22 cellular contexts compared by ENCODE assay signal in the genomic region with DNA sequence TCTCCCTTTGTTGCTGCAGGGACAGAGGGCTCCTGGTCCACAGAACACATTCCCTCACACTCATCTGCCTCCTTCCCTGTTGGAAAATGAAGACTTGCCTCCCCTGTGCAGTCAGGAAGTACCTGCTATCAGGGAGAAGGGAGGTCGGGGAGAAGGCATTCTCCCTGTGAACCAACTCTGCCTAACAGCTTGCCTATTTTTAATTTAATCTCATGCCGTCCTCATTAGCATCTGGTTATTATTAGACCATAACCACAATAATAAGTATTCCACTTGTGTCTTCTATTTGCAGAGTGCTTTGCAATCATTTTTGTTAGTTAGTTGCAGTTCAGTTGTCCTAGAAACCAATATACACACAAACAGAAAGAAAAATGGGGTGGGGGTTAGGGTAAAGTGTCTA.
DNase-seq lines count a peak whose midpoint lies in the region; ATAC-seq and TF ChIP-seq lines count a peak whose summit lies in the region.
"Had no signal": no experiment of that assay in that cellular context is flagged by ENCODE, and none has a peak within 500 bp of the region (broad histone marks: within the 10 kb centered on the region; RNA-seq: fewer than 3 reads in every experiment).

No MANE protein-coding gene starts in this region.

- H3K4me1 ChIP-seq in left ventricle myocardium inferior, result peaks cover 24% of the 10 kb centered on the region
- H3K4me1 ChIP-seq: A549, BE2C had no signal

- H3K36me3 ChIP-seq in left ventricle myocardium inferior, result no peaks in the 10 kb centered on the region
- H3K36me3 ChIP-seq: BE2C had no signal

- no peak for TF ChIP-seq CTCF in left ventricle myocardium inferior (IDR thresholded peaks at IDR 0.05; ENCODE audit: borderline replicate concordance)
- TF ChIP-seq CTCF in coronary artery (IDR thresholded peaks at IDR 0.05), result no peak

- POLR2A ChIA-PET in HEK293T (lab: Yijun Ruan, JAX), result no interaction called here

- H3K27ac ChIP-seq in left ventricle myocardium inferior (replicated peaks) (no peak overlapping the region), coronary artery (no peak overlapping the region)
- H3K27ac ChIP-seq: A549, GM23248 had no signal

- H3K4me3 ChIP-seq in left ventricle myocardium inferior, result no peak overlapping the region
- H3K4me3 ChIP-seq in coronary artery, result no peak overlapping the region
- H3K4me3 ChIP-seq: A549, GM23248 had no signal

- no peaks in the 10 kb centered on the region for H3K9me3 ChIP-seq in left ventricle myocardium inferior (replicated peaks)
- H3K9me3 ChIP-seq: A549, BE2C had no signal

- intact Hi-C loops in Right ventricle myocardium superior (cut with DNase I), result no loop called here
- intact Hi-C loops in left ventricle myocardium inferior (cut with micrococcal nuclease), result no loop called here
- intact Hi-C loops in left ventricle myocardium superior (cut with micrococcal nuclease), result no loop called here

- CTCF ChIA-PET in HEK293T (lab: Yijun Ruan, JAX), result interaction anchor here (0.6 kb wide), 1 partner anchor 211 kb away, joined by 3 read pairs; no protein-coding TSS in a partner anchor

- ATAC-seq in Right ventricle myocardium superior (ENCODE audit: poor library complexity) (peak; percentile 86), left ventricle myocardium superior (peak; percentile 90)
- ATAC-seq: A549 had no signal

- no peak for DNase-seq in Right ventricle myocardium superior
- no peak for DNase-seq in left ventricle myocardium inferior
- DNase-seq in coronary artery (ENCODE audit: low spot score), result peak; percentile 19
- DNase-seq in left ventricle myocardium superior, result no peak
- DNase-seq in SKM-1 treated with dmso at 0.1 percent for 144 hours (lab: John Stamatoyannopoulos, UW; ENCODE audit: unreplicated experiment), result no peak
- no peak for DNase-seq in HEK293T (ENCODE audit: extremely low spot score)
- no peak for DNase-seq in NCI-H2081 (lab: John Stamatoyannopoulos, UW)
- DNase-seq: 8988T; ACHN; AML-193; BE2C; C1 segment of cervical spinal cord; Calu3; CD4-positive, alpha-beta memory T cell; COR-L47; DMS53; DMS79 treated with DMSO at 0.1 percent for 48 hours; GF-D8; GM23248; H7; HCEC 1CT had no signal

- peaks cover 13% of the 10 kb centered on the region for H3K27me3 ChIP-seq in left ventricle myocardium inferior (ENCODE audit: low read depth)
- H3K27me3 ChIP-seq: BE2C had no signal

TF ChIP-seq in HEK293T, 16 proteins besides CTCF, POLR2A, EP300 and RAD21:
- TF ChIP-seq SP1 (IDR thresholded peaks at IDR 0.05), result no peak
- TF ChIP-seq HDGF (IDR thresholded peaks at IDR 0.05; ENCODE audit: borderline replicate concordance), result no peak
- TF ChIP-seq FOXA1 (IDR thresholded peaks at IDR 0.05), result no peak
- no peak for TF ChIP-seq FOXM1 (IDR thresholded peaks at IDR 0.05; ENCODE audit: borderline replicate concordance)
- TF ChIP-seq ELF4 (IDR thresholded peaks at IDR 0.05), result no peak
- TF ChIP-seq, protein P1, sequence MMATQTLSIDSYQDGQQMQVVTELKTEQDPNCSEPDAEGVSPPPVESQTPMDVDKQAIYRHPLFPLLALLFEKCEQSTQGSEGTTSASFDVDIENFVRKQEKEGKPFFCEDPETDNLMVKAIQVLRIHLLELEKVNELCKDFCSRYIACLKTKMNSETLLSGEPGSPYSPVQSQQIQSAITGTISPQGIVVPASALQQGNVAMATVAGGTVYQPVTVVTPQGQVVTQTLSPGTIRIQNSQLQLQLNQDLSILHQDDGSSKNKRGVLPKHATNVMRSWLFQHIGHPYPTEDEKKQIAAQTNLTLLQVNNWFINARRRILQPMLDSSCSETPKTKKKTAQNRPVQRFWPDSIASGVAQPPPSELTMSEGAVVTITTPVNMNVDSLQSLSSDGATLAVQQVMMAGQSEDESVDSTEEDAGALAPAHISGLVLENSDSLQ (IDR thresholded peaks at IDR 0.05), result no peak
- no peak for TF ChIP-seq NFRKB (IDR thresholded peaks at IDR 0.05)
